In genomic region chr18:73827801-73828200, GRCh38 we compare ENCODE assay signal across 28 cellular contexts.
DNase-seq lines count a peak whose midpoint lies in the region; ATAC-seq, FAIRE-seq and TF ChIP-seq lines count a peak whose summit lies in the region.
"Had no signal": no experiment of that assay in that cellular context is flagged by ENCODE, and none has a peak within 500 bp of the region (broad histone marks: within the 10 kb centered on the region; RNA-seq: fewer than 3 reads in every experiment).

No MANE protein-coding gene starts in this region.

- no peak overlapping the region for H3K9ac ChIP-seq in astrocyte (ENCODE audit: low read length)
- no peak overlapping the region for H3K9ac ChIP-seq in trophoblast cell (ENCODE audit: low read length)

- TF ChIP-seq CTCF in astrocyte (IDR thresholded peaks at IDR 0.05; ENCODE audit: insufficient read depth, low read depth, low read length) (no peak), tibial nerve (IDR thresholded peaks at IDR 0.05) (no peak)

- no CpG with 5 or more reads among the region's 7 CpGs for WGBS in trophoblast cell (ENCODE audit: extremely low coverage, insufficient coverage, insufficient read length)
- 90 to 93% methylated on average over 7 of the region's 7 CpGs for WGBS in tibial nerve, 2 donors

- H4K8ac ChIP-seq in trophoblast cell (ENCODE audit: low read depth, low read length), result no peak overlapping the region

- H3K4me3 ChIP-seq in astrocyte (ENCODE audit: insufficient read depth, low read depth, low read length), result no peak overlapping the region
- no peak overlapping the region for H3K4me3 ChIP-seq in trophoblast cell (ENCODE audit: low read depth, low read length)
- no peak overlapping the region for H3K4me3 ChIP-seq in tibial nerve
- H3K4me3 ChIP-seq: A549, K562 had no signal

- peaks cover 8% of the 10 kb centered on the region for H3K4me1 Mint-ChIP-seq in astrocyte (ENCODE audit: low read depth, unreplicated experiment)
- H3K4me1 Mint-ChIP-seq: CD4-positive, alpha-beta memory T cell had no signal

- H3K27ac ChIP-seq in astrocyte (ENCODE audit: low read depth, low read length) (no peak overlapping the region), trophoblast cell (ENCODE audit: low read depth, low read length) (no peak overlapping the region), tibial nerve (no peak overlapping the region)
- H3K27ac ChIP-seq: A549 had no signal

- peaks cover 20% of the 10 kb centered on the region for H3K27me3 Mint-ChIP-seq in astrocyte (ENCODE audit: low read depth, unreplicated experiment)
- H3K27me3 Mint-ChIP-seq: CD4-positive, alpha-beta memory T cell had no signal

- H2BK120ac ChIP-seq in trophoblast cell (ENCODE audit: insufficient read depth, low read length, poor library complexity), result no peak overlapping the region

- no peak overlapping the region for H3K4me3 Mint-ChIP-seq in astrocyte (ENCODE audit: unreplicated experiment)
- H3K4me3 Mint-ChIP-seq: CD4-positive, alpha-beta memory T cell had no signal

- TF ChIP-seq EP300 in tibial nerve (IDR thresholded peaks at IDR 0.05), result no peak

- no peaks in the 10 kb centered on the region for H4K20me1 ChIP-seq in astrocyte (ENCODE audit: insufficient read depth, low read length)

- H4K12ac ChIP-seq in trophoblast cell (ENCODE audit: low read depth, low read length), result no peak overlapping the region

- H4K91ac ChIP-seq in trophoblast cell (ENCODE audit: low read depth, low read length), result no peak overlapping the region

- H3K14ac ChIP-seq in trophoblast cell (ENCODE audit: low read length), result no peak overlapping the region

- no peak overlapping the region for H3K4ac ChIP-seq in trophoblast cell (ENCODE audit: low read depth, low read length)

- FAIRE-seq in astrocyte (lab: Jason Lieb, UNC), result no peak
- FAIRE-seq: A549, GM12891, HepG2, K562 had no signal

- H2BK5ac ChIP-seq in trophoblast cell (ENCODE audit: low read depth, low read length, poor library complexity), result no peak overlapping the region

- no peaks in the 10 kb centered on the region for H3K36me3 ChIP-seq in astrocyte (ENCODE audit: insufficient read depth, low read length)
- no peaks in the 10 kb centered on the region for H3K36me3 ChIP-seq in trophoblast cell (ENCODE audit: control insufficient read depth in 1 of 2, insufficient read depth in 2 of 2, low read length in 2 of 2)
- no peaks in the 10 kb centered on the region for H3K36me3 ChIP-seq in tibial nerve

- no peak overlapping the region for H3K4me2 ChIP-seq in astrocyte (ENCODE audit: low read length)
- H3K4me2 ChIP-seq in trophoblast cell (ENCODE audit: low read length), result no peak overlapping the region
- H3K4me2 ChIP-seq: A549 had no signal

- no peak for ATAC-seq in HG03175 (IDR thresholded peaks at IDR 0.05; ENCODE audit: unreplicated experiment)
- ATAC-seq: A549, HepG2, K562 had no signal

- H3K79me1 ChIP-seq in trophoblast cell (ENCODE audit: low read length), result no peaks in the 10 kb centered on the region

- H3K27me3 ChIP-seq in astrocyte (ENCODE audit: insufficient read depth, low read length), result no peaks in the 10 kb centered on the region
- H3K27me3 ChIP-seq in trophoblast cell (ENCODE audit: insufficient read depth, low read length), result no peaks in the 10 kb centered on the region
- no peaks in the 10 kb centered on the region for H3K27me3 ChIP-seq in tibial nerve

- TF ChIP-seq POLR2A in tibial nerve (IDR thresholded peaks at IDR 0.05), result no peak

- peak; percentile 20 for DNase-seq in M059J (ENCODE audit: low read depth)
- peak; percentile 33 for DNase-seq in RPMI7951 (ENCODE audit: low read depth)
- peak; percentile 5 for DNase-seq in astrocyte (ENCODE audit: low read depth)
- peak; percentile 82 to 87 for DNase-seq in trophoblast cell
- no peak for DNase-seq in activated CD8-positive, alpha-beta memory T cell treated with anti-CD3 and anti-CD28 coated beads for 24 hours
- no peak for DNase-seq in tibial nerve (ENCODE audit: low spot score in 2 of 2)
- DNase-seq: C1 segment of cervical spinal cord; CD4-positive, alpha-beta memory T cell; COR-L47; EL; GF-D8; H7; Kasumi-1; MV-4-11; NCI-H1105; NCI-H1436 treated with DMSO at 0.1 percent for 48 hours; NCI-H187 treated with DMSO at 0.1 percent for 48 hours; NCI-H2171 treated with DMSO at 0.1 percent for 48 hours; NCI-H345; NCI-H510A treated with DMSO at 0.1 percent for 48 hours; NK-92 treated with Interleukin-12 subunit alpha and Interleukin-12 subunit beta, amount 100 ng/mL, for 24 hours; SHP77 treated with DMSO at 0.1 percent for 48 hours; SW 1271 had no signal

- H3K4me1 ChIP-seq in astrocyte (ENCODE audit: insufficient read depth, low read length), result no peaks in the 10 kb centered on the region
- H3K4me1 ChIP-seq in trophoblast cell (ENCODE audit: control insufficient read depth in 1 of 2, insufficient read depth in 2 of 2, low read length in 2 of 2), result no peaks in the 10 kb centered on the region
- H3K4me1 ChIP-seq in tibial nerve, result no peaks in the 10 kb centered on the region
- H3K4me1 ChIP-seq: A549 had no signal

- peaks cover 4% of the 10 kb centered on the region for H3K9me3 Mint-ChIP-seq in astrocyte (ENCODE audit: unreplicated experiment)

- H3K79me2 ChIP-seq in astrocyte (ENCODE audit: insufficient read depth, low read length), result no peaks in the 10 kb centered on the region
- no peaks in the 10 kb centered on the region for H3K79me2 ChIP-seq in trophoblast cell (ENCODE audit: control insufficient read depth, insufficient read depth, low read length, poor library complexity)

- no peak overlapping the region for H2AK5ac ChIP-seq in trophoblast cell (ENCODE audit: low read length)

- no peak overlapping the region for H2AFZ ChIP-seq in astrocyte (ENCODE audit: low read depth, low read length)
- no peak overlapping the region for H2AFZ ChIP-seq in trophoblast cell (ENCODE audit: insufficient read depth, low read length, poor library complexity)

- peaks cover 2% of the 10 kb centered on the region for H3K36me3 Mint-ChIP-seq in astrocyte (ENCODE audit: low read depth, unreplicated experiment)
- H3K36me3 Mint-ChIP-seq: CD4-positive, alpha-beta memory T cell had no signal

- H3K9me3 ChIP-seq in astrocyte (ENCODE audit: insufficient read depth, low read depth, low read length) (no peaks in the 10 kb centered on the region), trophoblast cell (ENCODE audit: insufficient read depth, low read depth, low read length) (no peaks in the 10 kb centered on the region), tibial nerve (no peaks in the 10 kb centered on the region)
- H3K9me3 ChIP-seq: A549 had no signal

- H3K27ac Mint-ChIP-seq in astrocyte (ENCODE audit: unreplicated experiment), result no peak overlapping the region
- H3K27ac Mint-ChIP-seq: CD4-positive, alpha-beta memory T cell had no signal

- no peak overlapping the region for H3K23ac ChIP-seq in trophoblast cell (ENCODE audit: low read length)

- no peak overlapping the region for H2BK12ac ChIP-seq in trophoblast cell (ENCODE audit: low read length)

- H3K18ac ChIP-seq in trophoblast cell (ENCODE audit: low read length), result no peak overlapping the region

Comparison
In these comparisons a context has a peak if more than half of its experiments do, and no peak if none do; other contexts are left out.
1. DNase-seq: peak in M059J (single experiment), RPMI7951 (single experiment), astrocyte (single experiment) and trophoblast cell (2 of 2); none in activated CD8-positive, alpha-beta memory T cell treated with anti-CD3 and anti-CD28 coated beads for 24 hours (single experiment) and tibial nerve (0 of 2).